ENCODE assay signal across 20 cellular contexts in the genomic region with DNA sequence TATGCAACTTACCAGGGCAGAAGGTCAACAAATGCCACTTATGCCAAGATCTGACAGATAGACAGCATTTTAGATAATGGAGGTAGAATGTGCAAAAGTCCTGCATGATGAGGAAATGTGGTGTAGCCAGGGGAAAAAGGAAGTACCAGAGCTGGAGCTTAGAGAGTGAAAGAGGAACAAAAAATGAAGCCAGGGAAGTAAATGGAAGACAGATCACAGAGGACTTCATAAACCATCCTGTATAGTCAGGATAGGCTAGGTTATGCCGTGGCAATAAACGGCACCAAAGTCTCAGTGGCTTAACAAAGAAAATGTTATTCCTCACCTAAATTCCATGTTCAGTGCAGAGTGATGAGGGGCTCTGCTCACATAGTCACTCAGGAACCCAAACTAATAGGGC.
A peak's percentile ranks its signal among the peaks of the same experiment; 100 is the strongest.
DNase-seq lines count a peak whose midpoint lies in the region; ATAC-seq and TF ChIP-seq lines count a peak whose summit lies in the region.
"Had no signal": no experiment of that assay in that cellular context is flagged by ENCODE, and none has a peak within 500 bp of the region (broad histone marks: within the 10 kb centered on the region; RNA-seq: fewer than 3 reads in every experiment).

No MANE protein-coding gene starts in this region.

- no peak overlapping the region for H3K4me3 Mint-ChIP-seq in dendritic cell treated with granulocyte-macrophage colony-stimulating factor and Interleukin-4, amounts not matched to agents 40 ng/mL and 50 ng/mL, for 4 days

- H3K9me3 Mint-ChIP-seq in dendritic cell treated with granulocyte-macrophage colony-stimulating factor and Interleukin-4, amounts not matched to agents 40 ng/mL and 50 ng/mL, for 4 days: no peaks in the 10 kb centered on the region

- DNase-seq in Right ventricle myocardium superior: no peak
- no peak for DNase-seq in cardiac septum (ENCODE audit: low spot score)
- peak; percentile 37 for DNase-seq in pons (ENCODE audit: low spot score)
- no peak for DNase-seq in activated CD8-positive, alpha-beta memory T cell treated with anti-CD3 and anti-CD28 coated beads for 24 hours
- DNase-seq in iPS-NIHi7 (ENCODE audit: extremely low spot score): no peak
- no peak for DNase-seq in NCI-H146 treated with DMSO at 0.1 percent for 48 hours (lab: John Stamatoyannopoulos, UW; ENCODE audit: unreplicated experiment)
- DNase-seq: 8988T; activated CD4-positive, alpha-beta T cell treated with anti-CD3 and anti-CD28 coated beads, Interleukin-2, amount 50 U/mL, for 1 hour; activated gamma-delta T cell; BE2C; brain microvascular endothelial cell; mammary epithelial cell; NCI-H1694; NCI-H2227 treated with DMSO at 0.1 percent for 48 hours; sigmoid colon had no signal

- no peak overlapping the region for H3K4me3 ChIP-seq in OCI-LY3 (ENCODE audit: low read length)
- H3K4me3 ChIP-seq: HAP-1, sigmoid colon, vagina had no signal

- H3K36me3 ChIP-seq in OCI-LY3 (replicated peaks; ENCODE audit: low read depth, low read length): no peaks in the 10 kb centered on the region
- H3K36me3 ChIP-seq: BE2C, brain microvascular endothelial cell, HAP-1, sigmoid colon, vagina had no signal

- no peak overlapping the region for H2AFZ ChIP-seq in OCI-LY3 (ENCODE audit: low read depth, low read length)

- H3K9me3 ChIP-seq in OCI-LY3 (ENCODE audit: insufficient read depth, low read length): no peaks in the 10 kb centered on the region
- H3K9me3 ChIP-seq: BE2C, HAP-1, sigmoid colon, vagina had no signal

- H3K27me3 ChIP-seq in OCI-LY3 (ENCODE audit: low read depth, low read length): no peaks in the 10 kb centered on the region
- H3K27me3 ChIP-seq: BE2C, brain microvascular endothelial cell, sigmoid colon, vagina had no signal

- H3K4me2 ChIP-seq in OCI-LY3 (ENCODE audit: low read length): peak overlapping the region; percentile 26

- TF ChIP-seq CTCF in OCI-LY3 (IDR thresholded peaks at IDR 0.05; ENCODE audit: low read depth, low read length): no peak

- H3K4me1 Mint-ChIP-seq in dendritic cell treated with granulocyte-macrophage colony-stimulating factor and Interleukin-4, amounts not matched to agents 40 ng/mL and 50 ng/mL, for 4 days (ENCODE audit: low read depth): peaks cover 36% of the 10 kb centered on the region

- intact Hi-C loops in Right ventricle myocardium superior (cut with DNase I): no loop called here
- intact Hi-C loops in cardiac septum (cut with DNase I): no loop called here
- intact Hi-C loops in dendritic cell treated with granulocyte-macrophage colony-stimulating factor and Interleukin-4, amounts not matched to agents 40 ng/mL and 50 ng/mL, for 4 days (cut with micrococcal nuclease): no loop called here

- no peak overlapping the region for H3K27ac ChIP-seq in OCI-LY3 (ENCODE audit: low read length)
- H3K27ac ChIP-seq: brain microvascular endothelial cell, RWPE1, sigmoid colon, vagina had no signal

- ATAC-seq in Right ventricle myocardium superior (ENCODE audit: poor library complexity): peak; percentile 31

- H3K36me3 Mint-ChIP-seq in dendritic cell treated with granulocyte-macrophage colony-stimulating factor and Interleukin-4, amounts not matched to agents 40 ng/mL and 50 ng/mL, for 4 days (ENCODE audit: low read depth): no peaks in the 10 kb centered on the region

- peak overlapping the region; percentile 53 for H3K27ac Mint-ChIP-seq in dendritic cell treated with granulocyte-macrophage colony-stimulating factor and Interleukin-4, amounts not matched to agents 40 ng/mL and 50 ng/mL, for 4 days

- peaks cover 19% of the 10 kb centered on the region for H3K4me1 ChIP-seq in OCI-LY3 (ENCODE audit: low read length)
- H3K4me1 ChIP-seq: BE2C, HAP-1, sigmoid colon, vagina had no signal

- H3K9ac ChIP-seq in OCI-LY3 (ENCODE audit: low read length): no peak overlapping the region

- no peaks in the 10 kb centered on the region for H4K20me1 ChIP-seq in OCI-LY3 (ENCODE audit: insufficient read depth, low read length)

- peaks cover 4% of the 10 kb centered on the region for H3K27me3 Mint-ChIP-seq in dendritic cell treated with granulocyte-macrophage colony-stimulating factor and Interleukin-4, amounts not matched to agents 40 ng/mL and 50 ng/mL, for 4 days

- no peaks in the 10 kb centered on the region for H3K79me2 ChIP-seq in OCI-LY3 (ENCODE audit: low read length)
